Comparison of ENCODE assay signal across 7 cellular contexts in genomic region chr3:70550723-70551319, GRCh38.
A peak's percentile ranks its signal among the peaks of the same experiment; 100 is the strongest.
DNase-seq lines count a peak whose midpoint lies in the region; ATAC-seq and TF ChIP-seq lines count a peak whose summit lies in the region.

No MANE protein-coding gene starts in this region.

- DNase-seq in HEK293T (ENCODE audit: extremely low spot score) (peak; percentile 15), NCI-H128 (lab: John Stamatoyannopoulos, UW; ENCODE audit: unreplicated experiment) (peak; percentile 15)
- DNase-seq in activated CD4-positive, alpha-beta T cell treated with anti-CD3 and anti-CD28 coated beads, Interleukin-2, amount 10 ng/mL, durations not matched to agents 24 days and 14 days, result peak; percentile 90
- peak; percentile 64 for DNase-seq in effector CD4-positive, alpha-beta T cell
- peak; percentile 44 to 79 (median 69) for DNase-seq in naive thymus-derived CD4-positive, alpha-beta T cell
- DNase-seq in stimulated activated naive CD4-positive, alpha-beta T cell treated with Interleukin-2 at 50 U/mL for 16 hours (lab: John Stamatoyannopoulos, UW), result peak; percentile 64

- no peaks in the 10 kb centered on the region for H3K4me1 ChIP-seq in naive thymus-derived CD4-positive, alpha-beta T cell (ENCODE audit: control insufficient read depth in 2 of 2, insufficient read depth in 2 of 2, low read length in 2 of 2)

- no peaks in the 10 kb centered on the region for H3K27me3 ChIP-seq in naive thymus-derived CD4-positive, alpha-beta T cell (ENCODE audit: control insufficient read depth in 2 of 2, insufficient read depth in 2 of 2, low read length in 2 of 2)

- peak; percentile 84 for ATAC-seq in naive thymus-derived CD4-positive, alpha-beta T cell

- POLR2A ChIA-PET in HEK293T (lab: Yijun Ruan, JAX), result no interaction called here
- POLR2A ChIA-PET in naive thymus-derived CD4-positive, alpha-beta T cell (lab: Charles Lee), result interaction anchor here (0.7 kb wide), 1 partner anchor 1035 kb away, joined by 3 read pairs; no protein-coding TSS in a partner anchor

- H3K27ac ChIP-seq in naive thymus-derived CD4-positive, alpha-beta T cell (ENCODE audit: low read depth, low read length), result no peak overlapping the region

- no peaks in the 10 kb centered on the region for H3K9me3 Mint-ChIP-seq in activated CD4-positive, alpha-beta T cell treated with anti-CD3 and anti-CD28 coated beads, Interleukin-2, amount 10 ng/mL, durations not matched to agents 24 days and 14 days
- H3K9me3 Mint-ChIP-seq in naive thymus-derived CD4-positive, alpha-beta T cell, result peaks cover 0 to 3% (median 0%) of the 10 kb centered on the region in 11 donors

- no peaks in the 10 kb centered on the region for H3K4me1 Mint-ChIP-seq in activated CD4-positive, alpha-beta T cell treated with anti-CD3 and anti-CD28 coated beads, Interleukin-2, amount 10 ng/mL, durations not matched to agents 24 days and 14 days
- peaks cover 0 to 1% (median 0%) of the 10 kb centered on the region in 7 donors for H3K4me1 Mint-ChIP-seq in naive thymus-derived CD4-positive, alpha-beta T cell

- no peak overlapping the region for H3K4me3 ChIP-seq in naive thymus-derived CD4-positive, alpha-beta T cell (ENCODE audit: low read length)

- H3K27ac Mint-ChIP-seq in activated CD4-positive, alpha-beta T cell treated with anti-CD3 and anti-CD28 coated beads, Interleukin-2, amount 10 ng/mL, durations not matched to agents 24 days and 14 days, result no peak overlapping the region
- H3K27ac Mint-ChIP-seq in naive thymus-derived CD4-positive, alpha-beta T cell, result no peak overlapping the region

- H3K4me3 Mint-ChIP-seq in activated CD4-positive, alpha-beta T cell treated with anti-CD3 and anti-CD28 coated beads, Interleukin-2, amount 10 ng/mL, durations not matched to agents 24 days and 14 days, result no peak overlapping the region
- no peak overlapping the region for H3K4me3 Mint-ChIP-seq in naive thymus-derived CD4-positive, alpha-beta T cell

- H3K36me3 Mint-ChIP-seq in activated CD4-positive, alpha-beta T cell treated with anti-CD3 and anti-CD28 coated beads, Interleukin-2, amount 10 ng/mL, durations not matched to agents 24 days and 14 days (ENCODE audit: low read depth), result no peaks in the 10 kb centered on the region
- no peaks in the 10 kb centered on the region for H3K36me3 Mint-ChIP-seq in naive thymus-derived CD4-positive, alpha-beta T cell

- intact Hi-C loops in activated CD4-positive, alpha-beta T cell treated with anti-CD3 and anti-CD28 coated beads, Interleukin-2, amount 10 ng/mL, durations not matched to agents 24 days and 14 days (cut with micrococcal nuclease), result loop anchor here (1.0 to 2.0 kb wide), 4 partner anchors 520 to 1102 kb away; no protein-coding TSS in a partner anchor
- intact Hi-C loops in naive thymus-derived CD4-positive, alpha-beta T cell (cut with micrococcal nuclease), result loop anchor here (1.0 to 10.0 kb wide), 9 partner anchors 519 to 1130 kb away; no protein-coding TSS in a partner anchor

- CTCF ChIA-PET in HEK293T (lab: Yijun Ruan, JAX), result interaction anchor here (0.6 to 1.3 kb wide), 5 partner anchors 11 to 507 kb away, joined by 3 to 8 read pairs (median 4); no protein-coding TSS in a partner anchor
- CTCF ChIA-PET in naive thymus-derived CD4-positive, alpha-beta T cell (lab: Charles Lee), result interaction anchor here (0.6 to 3.9 kb wide), 13 partner anchors 9 to 1130 kb away, joined by 3 to 46 read pairs (median 4); no protein-coding TSS in a partner anchor

- peak; percentile 83 for TF ChIP-seq CTCF in GM12874 (IDR thresholded peaks at IDR 0.05; ENCODE audit: insufficient read depth, low read depth, low read length)

- H3K36me3 ChIP-seq in naive thymus-derived CD4-positive, alpha-beta T cell (ENCODE audit: control insufficient read depth in 2 of 3, insufficient read depth in 3 of 3, low read length in 3 of 3), result no peaks in the 10 kb centered on the region

- H3K9me3 ChIP-seq in naive thymus-derived CD4-positive, alpha-beta T cell (ENCODE audit: control insufficient read depth in 2 of 3, low read length in 3 of 3), result no peaks in the 10 kb centered on the region

- H3K27me3 Mint-ChIP-seq in activated CD4-positive, alpha-beta T cell treated with anti-CD3 and anti-CD28 coated beads, Interleukin-2, amount 10 ng/mL, durations not matched to agents 24 days and 14 days, result peaks cover 12% of the 10 kb centered on the region
- peaks cover 0 to 13% (median 0%) of the 10 kb centered on the region in 5 donors for H3K27me3 Mint-ChIP-seq in naive thymus-derived CD4-positive, alpha-beta T cell

TF ChIP-seq in HEK293T, 16 proteins besides CTCF, POLR2A, EP300 and RAD21:
- TF ChIP-seq ARNT (IDR thresholded peaks at IDR 0.05) (no peak), L3MBTL2 (conservative IDR thresholded peaks at IDR 0.05) (no peak), PKNOX1 (IDR thresholded peaks at IDR 0.05) (no peak), HDGF (IDR thresholded peaks at IDR 0.05; ENCODE audit: borderline replicate concordance) (no peak), FOXK2 (IDR thresholded peaks at IDR 0.05) (no peak), TARDBP (IDR thresholded peaks at IDR 0.05) (no peak), FOXA1 (IDR thresholded peaks at IDR 0.05) (no peak), SUZ12 (IDR thresholded peaks at IDR 0.05) (no peak), CTBP1 (IDR thresholded peaks at IDR 0.05; ENCODE audit: borderline replicate concordance) (no peak), FOXM1 (IDR thresholded peaks at IDR 0.05; ENCODE audit: borderline replicate concordance) (no peak), ELF4 (IDR thresholded peaks at IDR 0.05) (no peak), BHLHE40 (IDR thresholded peaks at IDR 0.05; ENCODE audit: borderline replicate concordance) (no peak), ZNF384 (IDR thresholded peaks at IDR 0.05) (no peak), LEF1 (IDR thresholded peaks at IDR 0.05; ENCODE audit: borderline replicate concordance) (no peak), SP1 (IDR thresholded peaks at IDR 0.05) (no peak)

Comparison
In these comparisons a context has a peak if more than half of its experiments do, and no peak if none do; other contexts are left out.
1. DNase-seq: peak in every context shown above with its lines; median percentile 90 in activated CD4-positive, alpha-beta T cell treated with anti-CD3 and anti-CD28 coated beads, Interleukin-2, amount 10 ng/mL, durations not matched to agents 24 days and 14 days; 69 in naive thymus-derived CD4-positive, alpha-beta T cell; 64 in effector CD4-positive, alpha-beta T cell; 64 in stimulated activated naive CD4-positive, alpha-beta T cell treated with Interleukin-2 at 50 U/mL for 16 hours; 15 in HEK293T; 15 in NCI-H128.